8 cellular contexts compared by ENCODE assay signal in genomic region chr15:74433592-74434259, GRCh38. TPM values are rescaled to one million over a fixed set of nuclear protein-coding genes. Genes with fewer than 3 reads are reported as not detected.
DNase-seq lines count a peak whose midpoint lies in the region; ATAC-seq and TF ChIP-seq lines count a peak whose summit lies in the region.

SEMA7A (minus strand) TSS chr15:74433958; CDS start chr15:74433918, 40 bp downstream.

- H3K4me1 ChIP-seq in BLaER1 (peaks cover 74% of the 10 kb centered on the region), OCI-LY3 (ENCODE audit: low read length) (peaks cover 73% of the 10 kb centered on the region), mucosa of stomach (ENCODE audit: control insufficient read depth, insufficient read depth, low read length) (peaks cover 7% of the 10 kb centered on the region)

- H3K27ac ChIP-seq in BLaER1: peak within 1 kb of the TSS; percentile 75
- peak within 1 kb of the TSS; percentile 88 for H3K27ac ChIP-seq in OCI-LY3 (ENCODE audit: low read length)

- no peaks in the 10 kb centered on the region for H3K36me3 ChIP-seq in BLaER1
- peaks cover 48% of the 10 kb centered on the region for H3K36me3 ChIP-seq in OCI-LY3 (replicated peaks; ENCODE audit: low read depth, low read length)
- H3K36me3 ChIP-seq in mucosa of stomach (ENCODE audit: control insufficient read depth, insufficient read depth, low read length): no peaks in the 10 kb centered on the region

- no peak for TF ChIP-seq CTCF in OCI-LY3 (IDR thresholded peaks at IDR 0.05; ENCODE audit: low read depth, low read length)

- peaks cover 34% of the 10 kb centered on the region for H3K27me3 ChIP-seq in BLaER1
- no peaks in the 10 kb centered on the region for H3K27me3 ChIP-seq in OCI-LY3 (ENCODE audit: low read depth, low read length)
- peaks cover 30% of the 10 kb centered on the region for H3K27me3 ChIP-seq in mucosa of stomach (ENCODE audit: control insufficient read depth, insufficient read depth, low read length)

- H4K20me1 ChIP-seq in BLaER1: peaks cover 29% of the 10 kb centered on the region
- H4K20me1 ChIP-seq in OCI-LY3 (ENCODE audit: insufficient read depth, low read length): peaks cover 42% of the 10 kb centered on the region

- TF ChIP-seq POLR2A in GM19193 (IDR thresholded peaks at IDR 0.05; ENCODE audit: extremely low read depth, insufficient read depth, insufficient read length): peak; percentile 98

- H3K4me3 ChIP-seq in BLaER1 (peak within 1 kb of the TSS; percentile 78), OCI-LY3 (ENCODE audit: low read length) (peak within 1 kb of the TSS; percentile 95), mucosa of stomach (ENCODE audit: low read length) (peak within 1 kb of the TSS; percentile 15)

- peak; percentile 71 for ATAC-seq in HG03442 (IDR thresholded peaks at IDR 0.05; ENCODE audit: unreplicated experiment)
- peak; percentile 77 for ATAC-seq in esophagus mucosa

- peak within 1 kb of the TSS; percentile 99 for H3K4me2 ChIP-seq in BLaER1
- H3K4me2 ChIP-seq in OCI-LY3 (ENCODE audit: low read length): peak within 1 kb of the TSS; percentile 95

- H3K79me2 ChIP-seq in OCI-LY3 (ENCODE audit: low read length): peaks cover 76% of the 10 kb centered on the region

- H3K9ac ChIP-seq in BLaER1: peak within 1 kb of the TSS; percentile 76
- peak within 1 kb of the TSS; percentile 99 for H3K9ac ChIP-seq in OCI-LY3 (ENCODE audit: low read length)
- peak within 1 kb of the TSS; percentile 62 for H3K9ac ChIP-seq in mucosa of stomach (ENCODE audit: low read length)

- DNase-seq in activated T-cell treated with anti-CD3 and anti-CD28 coated beads for 48 hours (ENCODE audit: low read depth): peak; percentile 82
- peak; percentile 48 to 61 for DNase-seq in stimulated activated CD8-positive, alpha-beta memory T cell treated with anti-CD3 and anti-CD28 coated beads, Interleukin-7, amount 100 ng/mL, for 1 hour (ENCODE audit: low read depth in 2 of 2)

- H2AFZ ChIP-seq in OCI-LY3 (ENCODE audit: low read depth, low read length): no peak within 1 kb of the TSS

- H3K9me3 ChIP-seq in BLaER1: no peaks in the 10 kb centered on the region
- no peaks in the 10 kb centered on the region for H3K9me3 ChIP-seq in OCI-LY3 (ENCODE audit: insufficient read depth, low read length)
- no peaks in the 10 kb centered on the region for H3K9me3 ChIP-seq in mucosa of stomach (ENCODE audit: control insufficient read depth, low read length)

RNA-seq across cellular contexts. Expression of gene SEMA7A, which starts in this region (rescaled TPM):
- total RNA-seq in esophagus mucosa: 4.0 TPM

Comparison
In these comparisons a context has a peak if more than half of its experiments do, and no peak if none do; other contexts are left out.
1. Peak in every context shown above with its lines: DNase-seq, ATAC-seq, H3K4me3 ChIP-seq and H3K27ac ChIP-seq.
2. H3K4me3 ChIP-seq: peak in every context shown above with its lines; median percentile 95 in OCI-LY3; 78 in BLaER1; 15 in mucosa of stomach.